8 cellular contexts compared by ENCODE assay signal in genomic region chr11:47641585-47642098, GRCh38. TPM values are rescaled to one million over a fixed set of nuclear protein-coding genes. Genes with fewer than 3 reads are reported as not detected.
DNase-seq lines count a peak whose midpoint lies in the region; ATAC-seq and TF ChIP-seq lines count a peak whose summit lies in the region.

No MANE protein-coding gene starts in this region.

- H3K36me3 Mint-ChIP-seq in CD8-positive, alpha-beta memory T cell: peaks cover 4 to 30% (median 11%) of the 10 kb centered on the region in 3 donors

- CTCF ChIA-PET in CD8-positive, alpha-beta memory T cell (lab: Charles Lee): no interaction called here

- H3K4me3 ChIP-seq in CD8-positive, alpha-beta memory T cell (ENCODE audit: low read length): peak overlapping the region; percentile 83
- peak overlapping the region; percentile 96 for H3K4me3 ChIP-seq in choroid plexus epithelial cell (ENCODE audit: low read depth, low read length)

- no peak for DNase-seq in CD8-positive, alpha-beta memory T cell
- DNase-seq in M059J (ENCODE audit: low read depth) (peak; percentile 4), choroid plexus epithelial cell (ENCODE audit: low read depth) (no peak), midbrain (lab: John Stamatoyannopoulos, UW) (peak; percentile 61), AG08395 (ENCODE audit: low spot score) (no peak), SKM-1 (lab: John Stamatoyannopoulos, UW; ENCODE audit: unreplicated experiment) (no peak)

- H3K27me3 ChIP-seq in CD8-positive, alpha-beta memory T cell (ENCODE audit: insufficient read depth, low read length, poor library complexity, severe bottlenecking): no peaks in the 10 kb centered on the region

- H3K9me3 Mint-ChIP-seq in CD8-positive, alpha-beta memory T cell: no peaks in the 10 kb centered on the region

- POLR2A ChIA-PET in CD8-positive, alpha-beta memory T cell (lab: Charles Lee): interaction anchor here (1.0 kb wide), 1 partner anchor 90 kb away, joined by 4 read pairs; no protein-coding TSS in a partner anchor

- peak overlapping the region; percentile 76 to 99 (median 95) for H3K27ac Mint-ChIP-seq in CD8-positive, alpha-beta memory T cell

- ATAC-seq in HG02588 (IDR thresholded peaks at IDR 0.05; ENCODE audit: unreplicated experiment) (no peak), HG03139 (IDR thresholded peaks at IDR 0.05; ENCODE audit: unreplicated experiment) (no peak)

- H3K9me3 ChIP-seq in CD8-positive, alpha-beta memory T cell (ENCODE audit: low read length): no peaks in the 10 kb centered on the region

- TF ChIP-seq CTCF in choroid plexus epithelial cell (conservative IDR thresholded peaks at IDR 0.05; ENCODE audit: low read depth, low read length): no peak

- peak overlapping the region; percentile 87 to 98 (median 91) for H3K4me3 Mint-ChIP-seq in CD8-positive, alpha-beta memory T cell

- H3K4me1 ChIP-seq in CD8-positive, alpha-beta memory T cell (ENCODE audit: insufficient read depth, low read length): peaks cover 14% of the 10 kb centered on the region

- peaks cover 18 to 34% (median 32%) of the 10 kb centered on the region in 3 donors for H3K4me1 Mint-ChIP-seq in CD8-positive, alpha-beta memory T cell

- peaks cover 3% of the 10 kb centered on the region for H3K36me3 ChIP-seq in CD8-positive, alpha-beta memory T cell (ENCODE audit: insufficient read depth, low read length)

- H3K27me3 Mint-ChIP-seq in CD8-positive, alpha-beta memory T cell: no peaks in the 10 kb centered on the region

- H3K27ac ChIP-seq in CD8-positive, alpha-beta memory T cell (ENCODE audit: low read depth, low read length): peak overlapping the region; percentile 91

RNA-seq across cellular contexts. Expression of gene MTCH2, which starts 0.7 kb away (rescaled TPM):
- total RNA-seq in CD8-positive, alpha-beta memory T cell: 100 to 1,000 TPM; 124 to 131 TPM
- polyA plus RNA-seq in CD8-positive, alpha-beta memory T cell: 63.7 TPM
- total RNA-seq in M059J (2014; rRNA removed; shearing (Covaris generic)): 138 and 204 TPM in 2 replicates

RNA-seq across cellular contexts. Expression of gene C1QTNF4, which starts 47.4 kb away (rescaled TPM):
- total RNA-seq in CD8-positive, alpha-beta memory T cell: under 1 TPM in 1 of 2 experiments, not detected in 1; 0.18 TPM
- not detected for polyA plus RNA-seq in CD8-positive, alpha-beta memory T cell
- 0.10 TPM in 1 of 2 replicates, not detected in the other for total RNA-seq in M059J (2014; rRNA removed; shearing (Covaris generic))

RNA-seq across cellular contexts. Expression of gene FAM180B, which starts 55.2 kb away (rescaled TPM):
- under 1 TPM in 1 of 2 experiments, not detected in 1; 0.20 TPM for total RNA-seq in CD8-positive, alpha-beta memory T cell
- polyA plus RNA-seq in CD8-positive, alpha-beta memory T cell: not detected
- not detected in 2 replicates for total RNA-seq in M059J (2014; rRNA removed; shearing (Covaris generic))

Comparison
In these comparisons a context has a peak if more than half of its experiments do, and no peak if none do; other contexts are left out.
1. DNase-seq: peak in M059J (single experiment) and midbrain (single experiment); none in CD8-positive, alpha-beta memory T cell (0 of 5), choroid plexus epithelial cell (single experiment), AG08395 (single experiment) and SKM-1 (single experiment).